In genomic region chr14:24806061-24806678, GRCh38 we compare ENCODE assay signal across 8 cellular contexts.
A peak's percentile ranks its signal among the peaks of the same experiment; 100 is the strongest.
DNase-seq lines count a peak whose midpoint lies in the region; ATAC-seq and TF ChIP-seq lines count a peak whose summit lies in the region.

No MANE protein-coding gene starts in this region.

- no peaks in the 10 kb centered on the region for H3K9me3 ChIP-seq in lung (ENCODE audit: control insufficient read depth in 2 of 2, insufficient read depth in 1 of 2, low read length in 1 of 2)

- WGBS in lung, 2 donors, result 39 to 47% methylated on average over 9 of the region's 9 CpGs

- ATAC-seq in GM18505 (IDR thresholded peaks at IDR 0.05; ENCODE audit: unreplicated experiment) (peak; percentile 81), SK-N-SH treated with all-trans-retinoic acid at 6 μM for 48 hours (peak; percentile 87), lung (ENCODE audit: insufficient read depth, low FRiP score) (peak; percentile 58), HG02870 (IDR thresholded peaks at IDR 0.05; ENCODE audit: unreplicated experiment) (no peak)

- intact Hi-C loops in dorsolateral prefrontal cortex (cut with DNase I), result loop anchor here (5.0 to 10.0 kb wide), 4 partner anchors 69 to 429 kb away; no protein-coding TSS in a partner anchor

- peak; percentile 67 for TF ChIP-seq CTCF in AG09319 (IDR thresholded peaks at IDR 0.05; ENCODE audit: low read depth, low read length)
- TF ChIP-seq CTCF in dorsolateral prefrontal cortex (IDR thresholded peaks at IDR 0.05 in 54 of 56, conservative IDR thresholded peaks at IDR 0.05 in 2 of 56; ENCODE audit: low read depth in 1 of 56, partially characterized antibody in 56 of 56), result peak; percentile 54 to 92 (median 81)
- peak; percentile 51 for TF ChIP-seq CTCF in lung (IDR thresholded peaks at IDR 0.05; ENCODE audit: control extremely low read depth, extremely low read depth)

- H3K36me3 ChIP-seq in lung (ENCODE audit: control insufficient read depth in 2 of 2, insufficient read depth in 2 of 2, low read length in 2 of 2), result no peaks in the 10 kb centered on the region

- H3K27me3 ChIP-seq in dorsolateral prefrontal cortex, result no peaks in the 10 kb centered on the region
- no peaks in the 10 kb centered on the region for H3K27me3 ChIP-seq in lung (ENCODE audit: control insufficient read depth, insufficient read depth)

- TF ChIP-seq POLR2A in GM18505 (IDR thresholded peaks at IDR 0.05; ENCODE audit: borderline replicate concordance, extremely low read depth, insufficient read depth, insufficient read length), result no peak

- H3K27ac ChIP-seq in dorsolateral prefrontal cortex, result peak overlapping the region in 2 of 59 donors; percentile 1 to 9
- H3K27ac ChIP-seq in lung (ENCODE audit: low read depth in 1 of 2, low read length in 1 of 2), result peak overlapping the region in 1 of 2 donors; percentile 47

- peaks cover 4 to 8% of the 10 kb centered on the region in 2 donors for H3K4me1 ChIP-seq in lung (ENCODE audit: control insufficient read depth in 2 of 2, insufficient read depth in 2 of 2, low read length in 2 of 2)

- H3K4me3 ChIP-seq in dorsolateral prefrontal cortex (no peak overlapping the region), lung (no peak overlapping the region)

- DNase-seq in AG09319 (ENCODE audit: extremely low read depth, low read depth) (no peak), KG1 (lab: John Stamatoyannopoulos, UW) (peak; percentile 15), dorsolateral prefrontal cortex (peak; percentile 6 to 84 (median 65)), lung (ENCODE audit: low spot score) (peak; percentile 63), stromal cell of bone marrow (ENCODE audit: low read depth) (peak; percentile 34)

TF ChIP-seq in SK-N-SH treated with all-trans-retinoic acid at 6 μM for 48 hours, 23 proteins besides CTCF, POLR2A, EP300 and RAD21:
- no peak for TF ChIP-seq ZFP30 (CRISPR knock-in tag; IDR thresholded peaks at IDR 0.05)
- TF ChIP-seq ARNTL (CRISPR knock-in tag; IDR thresholded peaks at IDR 0.05; ENCODE audit: borderline replicate concordance, low read depth), result no peak
- TF ChIP-seq SNAI2 (CRISPR knock-in tag; IDR thresholded peaks at IDR 0.05), result no peak
- TF ChIP-seq CREB5 (CRISPR knock-in tag; IDR thresholded peaks at IDR 0.05; ENCODE audit: low read depth), result no peak
- no peak for TF ChIP-seq ZFP3 (CRISPR knock-in tag; IDR thresholded peaks at IDR 0.05)
- TF ChIP-seq PPARA (CRISPR knock-in tag; IDR thresholded peaks at IDR 0.05; ENCODE audit: borderline replicate concordance), result no peak
- TF ChIP-seq TCF4 (CRISPR knock-in tag; IDR thresholded peaks at IDR 0.05; ENCODE audit: borderline replicate concordance), result no peak
- TF ChIP-seq ZNF70 (CRISPR knock-in tag; IDR thresholded peaks at IDR 0.05), result no peak
- no peak for TF ChIP-seq ESRRG (CRISPR knock-in tag; IDR thresholded peaks at IDR 0.05)
- TF ChIP-seq GLIS3 (CRISPR knock-in tag; IDR thresholded peaks at IDR 0.05), result no peak
- TF ChIP-seq, protein P1, sequence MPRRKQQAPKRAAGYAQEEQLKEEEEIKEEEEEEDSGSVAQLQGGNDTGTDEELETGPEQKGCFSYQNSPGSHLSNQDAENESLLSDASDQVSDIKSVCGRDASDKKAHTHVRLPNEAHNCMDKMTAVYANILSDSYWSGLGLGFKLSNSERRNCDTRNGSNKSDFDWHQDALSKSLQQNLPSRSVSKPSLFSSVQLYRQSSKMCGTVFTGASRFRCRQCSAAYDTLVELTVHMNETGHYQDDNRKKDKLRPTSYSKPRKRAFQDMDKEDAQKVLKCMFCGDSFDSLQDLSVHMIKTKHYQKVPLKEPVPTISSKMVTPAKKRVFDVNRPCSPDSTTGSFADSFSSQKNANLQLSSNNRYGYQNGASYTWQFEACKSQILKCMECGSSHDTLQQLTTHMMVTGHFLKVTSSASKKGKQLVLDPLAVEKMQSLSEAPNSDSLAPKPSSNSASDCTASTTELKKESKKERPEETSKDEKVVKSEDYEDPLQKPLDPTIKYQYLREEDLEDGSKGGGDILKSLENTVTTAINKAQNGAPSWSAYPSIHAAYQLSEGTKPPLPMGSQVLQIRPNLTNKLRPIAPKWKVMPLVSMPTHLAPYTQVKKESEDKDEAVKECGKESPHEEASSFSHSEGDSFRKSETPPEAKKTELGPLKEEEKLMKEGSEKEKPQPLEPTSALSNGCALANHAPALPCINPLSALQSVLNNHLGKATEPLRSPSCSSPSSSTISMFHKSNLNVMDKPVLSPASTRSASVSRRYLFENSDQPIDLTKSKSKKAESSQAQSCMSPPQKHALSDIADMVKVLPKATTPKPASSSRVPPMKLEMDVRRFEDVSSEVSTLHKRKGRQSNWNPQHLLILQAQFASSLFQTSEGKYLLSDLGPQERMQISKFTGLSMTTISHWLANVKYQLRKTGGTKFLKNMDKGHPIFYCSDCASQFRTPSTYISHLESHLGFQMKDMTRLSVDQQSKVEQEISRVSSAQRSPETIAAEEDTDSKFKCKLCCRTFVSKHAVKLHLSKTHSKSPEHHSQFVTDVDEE (CRISPR knock-in tag; IDR thresholded peaks at IDR 0.05), result no peak
- no peak for TF ChIP-seq BACH2 (CRISPR knock-in tag; IDR thresholded peaks at IDR 0.05; ENCODE audit: borderline replicate concordance)
